In genomic region chr22:31248138-31248745, GRCh38 we compare ENCODE assay signal across 8 cellular contexts. TPM values are rescaled to one million over a fixed set of nuclear protein-coding genes. Genes with fewer than 3 reads are reported as not detected.
DNase-seq lines count a peak whose midpoint lies in the region; ATAC-seq, FAIRE-seq and TF ChIP-seq lines count a peak whose summit lies in the region.

No MANE protein-coding gene starts in this region.

- H3K4me1 Mint-ChIP-seq in Caco-2 (ENCODE audit: low read depth, unreplicated experiment): peaks cover 25% of the 10 kb centered on the region
- peaks cover 35% of the 10 kb centered on the region for H3K4me1 Mint-ChIP-seq in activated CD8-positive, alpha-beta memory T cell treated with anti-CD3 and anti-CD28 coated beads, Interleukin-2, amount 10 ng/mL, durations not matched to agents 7 days and 5 days

- H3K27ac ChIP-seq in effector memory CD4-positive, alpha-beta T cell (ENCODE audit: insufficient read depth, low read length, poor library complexity, severe bottlenecking): peak overlapping the region; percentile 1

- DNase-seq in Caco-2 (peak; percentile 74 to 82), NCI-H2227 treated with DMSO at 0.1 percent for 48 hours (lab: John Stamatoyannopoulos, UW) (peak; percentile 69), medulla oblongata (ENCODE audit: extremely low spot score) (peak; percentile 83), urothelium cell line (ENCODE audit: low spot score) (no peak)
- peak; percentile 89 for DNase-seq in activated CD8-positive, alpha-beta memory T cell treated with anti-CD3 and anti-CD28 coated beads, Interleukin-2, amount 10 ng/mL, durations not matched to agents 7 days and 5 days
- DNase-seq in effector memory CD4-positive, alpha-beta T cell: peak; percentile 24 to 58 (median 57)
- DNase-seq in stimulated activated CD4-positive, alpha-beta T cell treated with anti-CD3 and anti-CD28 coated beads, Interleukin-4, amount 100 ng/mL, for 48 hours (ENCODE audit: low read depth in 2 of 2): peak; percentile 34 to 36

- CTCF ChIA-PET in Caco-2 (lab: Charles Lee): interaction anchor here (0.6 to 1.8 kb wide), 7 partner anchors 9 to 141 kb away, joined by 3 to 17 read pairs (median 4); partner anchors contain the start of genes PIK3IP1 and SELENOM
- CTCF ChIA-PET in activated CD8-positive, alpha-beta memory T cell treated with anti-CD3 and anti-CD28 coated beads, Interleukin-2, amount 10 ng/mL, durations not matched to agents 7 days and 5 days (lab: Charles Lee): interaction anchor here (1.1 to 3.7 kb wide), 5 partner anchors 17 to 45 kb away, joined by 3 to 23 read pairs (median 5); partner anchors contain the start of genes LIMK2 and PIK3IP1

- intact Hi-C loops in Caco-2 (cut with micrococcal nuclease; ENCODE audit: unreplicated experiment): no loop called here

- TF ChIP-seq CTCF in Caco-2 (IDR thresholded peaks at IDR 0.05; ENCODE audit: insufficient read depth in 1 of 2, low read depth in 1 of 2, low read length in 1 of 2, severe bottlenecking in 1 of 2, unreplicated experiment in 1 of 2): no peak

- no peaks in the 10 kb centered on the region for H3K27me3 Mint-ChIP-seq in Caco-2 (ENCODE audit: insufficient read depth, unreplicated experiment)
- H3K27me3 Mint-ChIP-seq in activated CD8-positive, alpha-beta memory T cell treated with anti-CD3 and anti-CD28 coated beads, Interleukin-2, amount 10 ng/mL, durations not matched to agents 7 days and 5 days: no peaks in the 10 kb centered on the region

- no TSS peak for BruUV-seq in Caco-2 (replicated peaks; lab: Mats Ljungman, UMichigan)

- peaks cover 18% of the 10 kb centered on the region for H3K36me3 Mint-ChIP-seq in Caco-2 (ENCODE audit: insufficient read depth, unreplicated experiment)
- H3K36me3 Mint-ChIP-seq in activated CD8-positive, alpha-beta memory T cell treated with anti-CD3 and anti-CD28 coated beads, Interleukin-2, amount 10 ng/mL, durations not matched to agents 7 days and 5 days: no peaks in the 10 kb centered on the region

- FAIRE-seq in urothelium cell line (lab: Jason Lieb, UNC): no peak

- POLR2A ChIA-PET in Caco-2 (lab: Charles Lee): interaction anchor here (0.6 to 1.5 kb wide), 3 partner anchors 89 to 167 kb away, joined by 3 to 4 read pairs (median 4); partner anchors contain the start of gene SMTN

- peak; percentile 99 for ATAC-seq in activated CD8-positive, alpha-beta memory T cell treated with anti-CD3 and anti-CD28 coated beads, Interleukin-2, amount 10 ng/mL, durations not matched to agents 7 days and 5 days
- ATAC-seq in GM19395 (IDR thresholded peaks at IDR 0.05; ENCODE audit: unreplicated experiment): no peak

- H3K9me3 Mint-ChIP-seq in Caco-2 (ENCODE audit: unreplicated experiment): no peaks in the 10 kb centered on the region
- no peaks in the 10 kb centered on the region for H3K9me3 Mint-ChIP-seq in activated CD8-positive, alpha-beta memory T cell treated with anti-CD3 and anti-CD28 coated beads, Interleukin-2, amount 10 ng/mL, durations not matched to agents 7 days and 5 days (ENCODE audit: low read depth)

- H3K4me3 Mint-ChIP-seq in Caco-2 (ENCODE audit: unreplicated experiment): peak overlapping the region; percentile 63
- H3K4me3 Mint-ChIP-seq in activated CD8-positive, alpha-beta memory T cell treated with anti-CD3 and anti-CD28 coated beads, Interleukin-2, amount 10 ng/mL, durations not matched to agents 7 days and 5 days: peak overlapping the region; percentile 38

- peaks cover 73% of the 10 kb centered on the region for H3K4me1 ChIP-seq in Caco-2
- peaks cover 16% of the 10 kb centered on the region for H3K4me1 ChIP-seq in effector memory CD4-positive, alpha-beta T cell (ENCODE audit: control insufficient read depth, insufficient read depth, low read length, poor library complexity, severe bottlenecking)

- peak overlapping the region; percentile 35 for H3K4me3 ChIP-seq in Caco-2 (ENCODE audit: low read depth, low read length)
- peak overlapping the region; percentile 4 for H3K4me3 ChIP-seq in effector memory CD4-positive, alpha-beta T cell (ENCODE audit: insufficient read depth, low read depth, low read length, poor library complexity, severe bottlenecking)

- no peaks in the 10 kb centered on the region for H3K9me3 ChIP-seq in Caco-2
- H3K9me3 ChIP-seq in effector memory CD4-positive, alpha-beta T cell (ENCODE audit: control insufficient read depth, low read length): no peaks in the 10 kb centered on the region

- no peaks in the 10 kb centered on the region; the same call in 1 of the 2 replicates for H3K36me3 ChIP-seq in Caco-2 (ENCODE audit: control insufficient read depth, insufficient read depth, low read length)
- peaks cover 5% of the 10 kb centered on the region for H3K36me3 ChIP-seq in effector memory CD4-positive, alpha-beta T cell (ENCODE audit: control insufficient read depth, insufficient read depth, low read length)

- no peaks in the 10 kb centered on the region for H3K27me3 ChIP-seq in Caco-2 (replicated peaks; ENCODE audit: control insufficient read depth, insufficient read depth, low read length)
- no peaks in the 10 kb centered on the region for H3K27me3 ChIP-seq in effector memory CD4-positive, alpha-beta T cell (replicated peaks; ENCODE audit: control insufficient read depth, insufficient read depth, low read length, poor library complexity, severe bottlenecking)

- no peak overlapping the region for H3K27ac Mint-ChIP-seq in Caco-2 (ENCODE audit: unreplicated experiment)
- peak overlapping the region; percentile 68 for H3K27ac Mint-ChIP-seq in activated CD8-positive, alpha-beta memory T cell treated with anti-CD3 and anti-CD28 coated beads, Interleukin-2, amount 10 ng/mL, durations not matched to agents 7 days and 5 days

RNA-seq across cellular contexts. Expression of gene LIMK2, which starts 36.1 kb away (rescaled TPM):
- 34.8 and 36.3 TPM in 2 replicates for total RNA-seq in Caco-2 (2022)
- 10 to 100 TPM; 32.2 to 47.3 TPM for total RNA-seq in activated CD8-positive, alpha-beta memory T cell treated with anti-CD3 and anti-CD28 coated beads, Interleukin-2, amount 10 ng/mL, durations not matched to agents 7 days and 5 days

RNA-seq across cellular contexts. Expression of gene PIK3IP1, which starts 44.0 kb away (rescaled TPM):
- total RNA-seq in Caco-2 (2022): 0.68 and 0.72 TPM in 2 replicates
- 10 to 100 TPM; 11.0 to 15.7 TPM for total RNA-seq in activated CD8-positive, alpha-beta memory T cell treated with anti-CD3 and anti-CD28 coated beads, Interleukin-2, amount 10 ng/mL, durations not matched to agents 7 days and 5 days
